ENCODE assay signal across 1 cellular context in genomic region chr18:37550118-37550875, GRCh38.
TF ChIP-seq lines count a peak whose summit lies in the region.

No MANE protein-coding gene starts in this region.

TF ChIP-seq in H1, 55 proteins besides CTCF, POLR2A, EP300 and RAD21:
- TF ChIP-seq SIX5 (IDR thresholded peaks at IDR 0.05; ENCODE audit: low read depth, low read length) (no peak), SP1 (IDR thresholded peaks at IDR 0.05; ENCODE audit: low read depth, low read length) (no peak), SAP30 (IDR thresholded peaks at IDR 0.05; ENCODE audit: insufficient read depth, insufficient replicate concordance, low read length) (no peak), EGR1 (IDR thresholded peaks at IDR 0.05; ENCODE audit: borderline replicate concordance, low read depth, low read length) (no peak), MAX (IDR thresholded peaks at IDR 0.05) (no peak), KDM5A (IDR thresholded peaks at IDR 0.05; ENCODE audit: low read length) (no peak), CHD7 (IDR thresholded peaks at IDR 0.05; ENCODE audit: insufficient replicate concordance, low read length) (no peak), NRF1 (IDR thresholded peaks at IDR 0.05; ENCODE audit: low read depth, low read length) (no peak), KDM1A (IDR thresholded peaks at IDR 0.05; ENCODE audit: borderline replicate concordance, low read length) (no peak), GABPA (IDR thresholded peaks at IDR 0.05; ENCODE audit: borderline replicate concordance, insufficient read depth, low read length) (no peak), SUZ12 (IDR thresholded peaks at IDR 0.05; ENCODE audit: low read length) (no peak)
TF ChIP-seq in H1: peak in this region for 0.
